In genomic region chr4:5656415-5656814, GRCh38 we compare ENCODE assay signal across 20 cellular contexts. TPM values are rescaled to one million over a fixed set of nuclear protein-coding genes. Genes with fewer than 3 reads are reported as not detected.
"Had no signal": no experiment of that assay in that cellular context is flagged by ENCODE, and none has a peak within 500 bp of the region (broad histone marks: within the 10 kb centered on the region; RNA-seq: fewer than 3 reads in every experiment).

No MANE protein-coding gene starts in this region.

- H3K27me3 ChIP-seq: colonic mucosa, gastrocnemius medialis, neutrophil, sigmoid colon, stomach, transverse colon had no signal

- H3K27me3 Mint-ChIP-seq: naive B cell had no signal

- H3K36me3 ChIP-seq: colonic mucosa, gastrocnemius medialis, neutrophil, transverse colon had no signal

- H3K27ac Mint-ChIP-seq: immature natural killer cell, naive B cell, nephron had no signal

- H3K9me3 Mint-ChIP-seq: immature natural killer cell had no signal

- H3K9me3 ChIP-seq: colonic mucosa, gastrocnemius medialis, neutrophil, sigmoid colon, thoracic aorta, transverse colon had no signal

- H3K4me3 Mint-ChIP-seq: immature natural killer cell, nephron had no signal

- H3K4me3 ChIP-seq: colonic mucosa, gastrocnemius medialis, sigmoid colon, skin epidermis, stomach, thoracic aorta, transverse colon had no signal

- H3K27ac ChIP-seq: colonic mucosa, gastrocnemius medialis, neutrophil, sigmoid colon, skin epidermis, stomach, thoracic aorta, transverse colon had no signal

- H3K4me1 ChIP-seq: colonic mucosa, gastrocnemius medialis, sigmoid colon, stomach, transverse colon had no signal

- DNase-seq: cerebellar nuclear complex; colonic mucosa; effector CD4-positive, alpha-beta T cell; gastrocnemius medialis; glutamatergic neuron; immature natural killer cell; kidney; left cardiac atrium; mesendoderm; naive B cell; sigmoid colon; stimulated activated CD4-positive, alpha-beta T cell treated with anti-CD3 and anti-CD28 coated beads, Interleukin-2, amount 100 ng/mL, for 24 hours; stimulated activated naive CD4-positive, alpha-beta T cell; stomach; substantia nigra; transverse colon had no signal

- H3K4me1 Mint-ChIP-seq: immature natural killer cell, nephron had no signal

- H3K36me3 Mint-ChIP-seq: immature natural killer cell, naive B cell had no signal

RNA-seq across cellular contexts. Expression of gene EVC2, which starts 51.9 kb away (rescaled TPM):
- polyA plus RNA-seq: immature natural killer cell had no signal

RNA-seq across cellular contexts. Expression of gene EVC, which starts 54.6 kb away (rescaled TPM):
- polyA plus RNA-seq: immature natural killer cell had no signal
